Comparison of ENCODE assay signal across 8 cellular contexts in genomic region chr2:235746257-235746934, GRCh38.
DNase-seq lines count a peak whose midpoint lies in the region; ATAC-seq and TF ChIP-seq lines count a peak whose summit lies in the region.

No MANE protein-coding gene starts in this region.

- no peaks in the 10 kb centered on the region for H4K20me1 ChIP-seq in KMS-11 (ENCODE audit: insufficient read depth)

- H3K36me3 ChIP-seq in KMS-11 (ENCODE audit: insufficient read depth) = no peaks in the 10 kb centered on the region
- H3K36me3 ChIP-seq in adipocyte (ENCODE audit: control insufficient read depth, insufficient read depth, low read length, severe bottlenecking) = peaks cover 14% of the 10 kb centered on the region

- H2AFZ ChIP-seq in KMS-11 (ENCODE audit: low read depth) = no peak overlapping the region

- peak; percentile 85 for ATAC-seq in GM18498 (IDR thresholded peaks at IDR 0.05; ENCODE audit: unreplicated experiment)
- peak; percentile 86 to 92 for ATAC-seq in left cardiac atrium
- ATAC-seq in GM19023 (IDR thresholded peaks at IDR 0.05; ENCODE audit: unreplicated experiment) = no peak

- H3K9ac ChIP-seq in KMS-11 = no peak overlapping the region
- no peak overlapping the region for H3K9ac ChIP-seq in adipocyte (ENCODE audit: low read length)

- DNase-seq in AG09319 (ENCODE audit: extremely low read depth, low read depth) (peak; percentile 68), RKO (ENCODE audit: low spot score) (peak; percentile 64), adipocyte (ENCODE audit: low read depth) (peak; percentile 95), left cardiac atrium (peak; percentile 55), pulmonary artery endothelial cell (ENCODE audit: low read depth, low spot score) (peak; percentile 55)

- H3K79me2 ChIP-seq in KMS-11 (ENCODE audit: insufficient read depth, low read depth) = no peaks in the 10 kb centered on the region

- H3K27ac ChIP-seq in KMS-11 = no peak overlapping the region

- H3K4me3 ChIP-seq in KMS-11 (IDR thresholded peaks at IDR 0.05; ENCODE audit: insufficient read depth, low read depth, low read length) (no peak overlapping the region), adipocyte (ENCODE audit: low read length) (no peak overlapping the region)

- peaks cover 16% of the 10 kb centered on the region for H3K4me1 ChIP-seq in KMS-11 (ENCODE audit: low read depth, poor library complexity, severe bottlenecking)
- H3K4me1 ChIP-seq in adipocyte (ENCODE audit: control insufficient read depth, insufficient read depth, low read length) = peaks cover 20% of the 10 kb centered on the region

- no peaks in the 10 kb centered on the region for H3K27me3 ChIP-seq in KMS-11 (ENCODE audit: insufficient read depth, low read depth)
- H3K27me3 ChIP-seq in adipocyte (replicated peaks; ENCODE audit: control insufficient read depth, insufficient read depth, low read length) = no peaks in the 10 kb centered on the region

- H3K4me2 ChIP-seq in KMS-11 = no peak overlapping the region

- H3K9me3 ChIP-seq in adipocyte (ENCODE audit: control insufficient read depth, low read length) = no peaks in the 10 kb centered on the region

- intact Hi-C loops in left cardiac atrium (cut with DNase I) = loop anchor here (2.0 to 10.0 kb wide), 5 partner anchors 72 to 610 kb away; no protein-coding TSS in a partner anchor

- TF ChIP-seq CTCF in AG09319 (IDR thresholded peaks at IDR 0.05; ENCODE audit: low read depth, low read length) = peak; percentile 89
- peak; percentile 91 for TF ChIP-seq CTCF in KMS-11 (conservative IDR thresholded peaks at IDR 0.05; ENCODE audit: low read depth, low read length)
